Comparison of ENCODE assay signal across 10 cellular contexts in the genomic region with DNA sequence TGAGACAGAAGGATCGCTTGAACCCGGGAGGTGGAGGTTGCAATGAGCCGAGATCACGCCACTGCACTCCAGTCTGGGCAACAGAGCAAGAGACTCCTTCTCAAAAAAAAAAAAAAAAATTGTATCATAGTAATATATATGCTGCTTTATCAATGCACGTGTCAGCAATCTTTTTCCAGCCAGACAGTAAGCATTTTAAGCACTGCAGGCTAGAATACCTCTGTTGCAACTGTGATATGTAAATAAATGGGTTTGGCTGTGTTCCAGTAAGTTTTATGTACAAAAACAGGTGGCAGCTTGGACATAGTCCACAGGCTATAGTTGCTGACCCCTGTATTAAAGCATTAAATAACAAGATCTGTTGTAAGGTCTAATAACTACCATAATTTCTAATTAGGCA.
A peak's percentile ranks its signal among the peaks of the same experiment; 100 is the strongest.
DNase-seq lines count a peak whose midpoint lies in the region; ATAC-seq and TF ChIP-seq lines count a peak whose summit lies in the region.
"Had no signal": no experiment of that assay in that cellular context is flagged by ENCODE, and none has a peak within 500 bp of the region (broad histone marks: within the 10 kb centered on the region; RNA-seq: fewer than 3 reads in every experiment).

No MANE protein-coding gene starts in this region.

- H3K9me3 ChIP-seq in stomach, result no peaks in the 10 kb centered on the region

- H3K4me1 ChIP-seq in stomach, result peaks cover 11 to 45% (median 22%) of the 10 kb centered on the region in 4 donors

- no peak overlapping the region for H3K4me3 ChIP-seq in stomach

- TF ChIP-seq POLR2A in stomach (IDR thresholded peaks at IDR 0.05), result no peak

- no peaks in the 10 kb centered on the region for H3K27me3 ChIP-seq in stomach

- ATAC-seq in GM18520 (IDR thresholded peaks at IDR 0.05; ENCODE audit: unreplicated experiment) (peak; percentile 36), HG02642 (IDR thresholded peaks at IDR 0.05; ENCODE audit: poor library complexity, unreplicated experiment) (peak; percentile 65), left lobe of liver (peak; percentile 59), GM21825 (IDR thresholded peaks at IDR 0.05; ENCODE audit: unreplicated experiment) (no peak)

- DNase-seq in NCI-H2029 treated with DMSO at 0.1 percent for 48 hours (lab: John Stamatoyannopoulos, UW), result peak; percentile 8
- DNase-seq in left lobe of liver (ENCODE audit: low spot score), result no peak
- DNase-seq in activated effector memory CD4-positive, alpha-beta T cell treated with Interleukin-2 at 50 U/mL for 16 hours, result no peak
- DNase-seq in stomach, result no peak
- no peak for DNase-seq in stimulated activated CD4-positive, alpha-beta T cell treated with anti-CD3 and anti-CD28 coated beads, Interleukin-4, amount 100 ng/mL, for 4 hours
- DNase-seq: activated naive CD4-positive, alpha-beta T cell treated with anti-CD3 and anti-CD28 coated beads for 36 hours; naive B cell had no signal

- WGBS in stomach, 5 donors, result 52 to 66% (median 58%) methylated on average over 5 of the region's 5 CpGs

- no peak for TF ChIP-seq EP300 in stomach (IDR thresholded peaks at IDR 0.05)

- TF ChIP-seq CTCF in stomach (IDR thresholded peaks at IDR 0.05), result no peak

- intact Hi-C loops in stomach (cut with DNase I; ENCODE audit: low total_unique reads), result no loop called here

- H3K36me3 ChIP-seq in stomach, result no peaks in the 10 kb centered on the region

- H3K27ac ChIP-seq in stomach, result no peak overlapping the region
